In the genomic region with DNA sequence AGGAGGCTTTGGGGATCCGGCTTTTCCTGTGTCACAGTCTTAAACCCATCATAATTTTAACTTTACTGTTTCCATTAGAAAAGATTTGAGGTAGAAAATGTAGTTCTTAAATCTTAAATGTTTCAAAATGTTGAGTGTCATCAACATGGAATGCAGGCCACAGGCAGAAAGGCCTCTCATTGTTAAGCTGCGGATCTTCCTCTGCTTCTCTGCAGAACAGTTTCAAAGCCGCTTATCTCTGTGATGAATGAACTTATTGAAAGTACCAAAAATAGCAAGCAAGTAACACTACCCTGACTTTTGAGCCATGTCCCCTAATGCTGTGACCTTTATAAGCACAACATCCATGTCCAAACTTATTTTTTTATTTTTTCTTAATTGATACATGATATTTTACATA, we compare ENCODE assay signal across 31 cellular contexts.
"Had no signal": no experiment of that assay in that cellular context is flagged by ENCODE, and none has a peak within 500 bp of the region (broad histone marks: within the 10 kb centered on the region; RNA-seq: fewer than 3 reads in every experiment).

No MANE protein-coding gene starts in this region.

- H3K4me1 Mint-ChIP-seq: activated CD4-positive, alpha-beta T cell treated with anti-CD3 and anti-CD28 coated beads for 36 hours; activated CD4-positive, alpha-beta T cell treated with anti-CD3 and anti-CD28 coated beads, Interleukin-2, amount 10 ng/mL, durations not matched to agents 7 days and 5 days had no signal

- H3K4me3 ChIP-seq: adrenal gland, body of pancreas, breast epithelium, SJCRH30 had no signal

- H3K9me2 ChIP-seq: SK-N-SH had no signal

- H3K27ac ChIP-seq: adrenal gland, body of pancreas, breast epithelium, SJCRH30 had no signal

- H3K27me3 Mint-ChIP-seq: activated CD4-positive, alpha-beta memory T cell treated with anti-CD3 and anti-CD28 coated beads for 36 hours; activated CD4-positive, alpha-beta T cell treated with anti-CD3 and anti-CD28 coated beads for 36 hours; activated CD4-positive, alpha-beta T cell treated with anti-CD3 and anti-CD28 coated beads, Interleukin-2, amount 10 ng/mL, durations not matched to agents 7 days and 5 days had no signal

- H3K4me2 ChIP-seq: SK-N-SH had no signal

- H3K27ac Mint-ChIP-seq: activated CD4-positive, alpha-beta memory T cell treated with anti-CD3 and anti-CD28 coated beads for 36 hours; activated CD4-positive, alpha-beta T cell treated with anti-CD3 and anti-CD28 coated beads for 36 hours; activated CD4-positive, alpha-beta T cell treated with anti-CD3 and anti-CD28 coated beads, Interleukin-2, amount 10 ng/mL, durations not matched to agents 7 days and 5 days; activated naive CD4-positive, alpha-beta T cell treated with anti-CD3 and anti-CD28 coated beads for 36 hours; activated naive CD4-positive, alpha-beta T cell treated with anti-CD3 and anti-CD28 coated beads, Interleukin-2, amount 50 U/mL, for 72 hours; activated T-helper 1 cell treated with anti-CD3 and anti-CD28 coated beads, Interleukin-12 subunit alpha, Interleukin-12 subunit beta, Interleukin-2, Interleukin-4 antibody, amounts not matched to agents 30 ng/mL and 10 ng/mL and 1 ng/mL, durations not matched to agents 14 hours and 24 hours and 36 hours; T-helper 1 cell treated with Interleukin-12 subunit alpha and Interleukin-12 subunit beta and Interleukin-4 antibody, amounts not matched to agents 30 μg/mL and 1 μg/mL, for 36 hours; T-helper 2 cell treated with Interferon-gamma antibody and Interleukin-4, amounts not matched to agents 5 μg/mL and 100 μg/mL, for 36 hours had no signal

- H3K4me1 ChIP-seq: adrenal gland, body of pancreas, breast epithelium, SJCRH30 had no signal

- H3K27me3 ChIP-seq: adrenal gland, body of pancreas, breast epithelium, SJCRH30 had no signal

- H3K36me3 ChIP-seq: adrenal gland, breast epithelium, SJCRH30 had no signal

- H3K9me3 ChIP-seq: adrenal gland, body of pancreas, SJCRH30, SK-N-SH had no signal

- H3K4me3 Mint-ChIP-seq: activated CD4-positive, alpha-beta memory T cell treated with anti-CD3 and anti-CD28 coated beads for 36 hours; activated CD4-positive, alpha-beta T cell treated with anti-CD3 and anti-CD28 coated beads for 36 hours; activated CD4-positive, alpha-beta T cell treated with anti-CD3 and anti-CD28 coated beads, Interleukin-2, amount 10 ng/mL, durations not matched to agents 7 days and 5 days; activated naive CD4-positive, alpha-beta T cell treated with anti-CD3 and anti-CD28 coated beads for 36 hours; activated T-cell treated with anti-CD3 and anti-CD28 coated beads, Interleukin-2, amount 50 U/mL, for 4 hours; activated T-helper 1 cell treated with anti-CD3 and anti-CD28 coated beads, Interleukin-12 subunit alpha, Interleukin-12 subunit beta, Interleukin-2, Interleukin-4 antibody, amounts not matched to agents 30 ng/mL and 10 ng/mL and 1 ng/mL, durations not matched to agents 14 hours and 24 hours and 36 hours; T-helper 1 cell treated with Interleukin-12 subunit alpha and Interleukin-12 subunit beta and Interleukin-4 antibody, amounts not matched to agents 30 μg/mL and 1 μg/mL, for 36 hours; T-helper 2 cell treated with Interferon-gamma antibody and Interleukin-4, amounts not matched to agents 5 μg/mL and 100 μg/mL, for 36 hours had no signal

- H3K36me3 Mint-ChIP-seq: activated CD4-positive, alpha-beta memory T cell treated with anti-CD3 and anti-CD28 coated beads for 36 hours; activated naive CD4-positive, alpha-beta T cell treated with anti-CD3 and anti-CD28 coated beads, Interleukin-2, amount 50 U/mL, for 72 hours had no signal

- DNase-seq: activated CD4-positive, alpha-beta memory T cell treated with anti-CD3 and anti-CD28 coated beads for 36 hours; activated CD4-positive, alpha-beta T cell treated with anti-CD3 and anti-CD28 coated beads for 36 hours; activated CD4-positive, alpha-beta T cell treated with anti-CD3 and anti-CD28 coated beads, Interleukin-2, amount 10 ng/mL, durations not matched to agents 7 days and 5 days; activated CD8-positive, alpha-beta memory T cell treated with anti-CD3 and anti-CD28 coated beads, Interleukin-2, amount 50 U/mL, for 4 hours; activated gamma-delta T cell treated with Interleukin-2 at 50 U/mL for 16 hours; activated naive CD4-positive, alpha-beta T cell treated with anti-CD3 and anti-CD28 coated beads for 36 hours; activated T-cell treated with anti-CD3 and anti-CD28 coated beads for 4 hours; activated T-cell treated with anti-CD3 and anti-CD28 coated beads, Interleukin-2, amount 50 U/mL, for 4 hours; adrenal gland; body of pancreas; caudate nucleus; Karpas-422; KBM-7; NCI-H1105; NCI-H1417 treated with DMSO at 0.1 percent for 48 hours; NCI-H187 treated with DMSO at 0.1 percent for 48 hours; NCI-H2081; NCI-H2171 treated with DMSO at 0.1 percent for 48 hours; NCI-H2227 treated with DMSO at 0.1 percent for 48 hours; NCI-H446; NCI-H510A treated with DMSO at 0.1 percent for 48 hours; NCI-H526 treated with DMSO at 0.1 percent for 48 hours; NCI-H774; SHP77; SJCRH30; SK-N-SH had no signal
